In the genomic region with DNA sequence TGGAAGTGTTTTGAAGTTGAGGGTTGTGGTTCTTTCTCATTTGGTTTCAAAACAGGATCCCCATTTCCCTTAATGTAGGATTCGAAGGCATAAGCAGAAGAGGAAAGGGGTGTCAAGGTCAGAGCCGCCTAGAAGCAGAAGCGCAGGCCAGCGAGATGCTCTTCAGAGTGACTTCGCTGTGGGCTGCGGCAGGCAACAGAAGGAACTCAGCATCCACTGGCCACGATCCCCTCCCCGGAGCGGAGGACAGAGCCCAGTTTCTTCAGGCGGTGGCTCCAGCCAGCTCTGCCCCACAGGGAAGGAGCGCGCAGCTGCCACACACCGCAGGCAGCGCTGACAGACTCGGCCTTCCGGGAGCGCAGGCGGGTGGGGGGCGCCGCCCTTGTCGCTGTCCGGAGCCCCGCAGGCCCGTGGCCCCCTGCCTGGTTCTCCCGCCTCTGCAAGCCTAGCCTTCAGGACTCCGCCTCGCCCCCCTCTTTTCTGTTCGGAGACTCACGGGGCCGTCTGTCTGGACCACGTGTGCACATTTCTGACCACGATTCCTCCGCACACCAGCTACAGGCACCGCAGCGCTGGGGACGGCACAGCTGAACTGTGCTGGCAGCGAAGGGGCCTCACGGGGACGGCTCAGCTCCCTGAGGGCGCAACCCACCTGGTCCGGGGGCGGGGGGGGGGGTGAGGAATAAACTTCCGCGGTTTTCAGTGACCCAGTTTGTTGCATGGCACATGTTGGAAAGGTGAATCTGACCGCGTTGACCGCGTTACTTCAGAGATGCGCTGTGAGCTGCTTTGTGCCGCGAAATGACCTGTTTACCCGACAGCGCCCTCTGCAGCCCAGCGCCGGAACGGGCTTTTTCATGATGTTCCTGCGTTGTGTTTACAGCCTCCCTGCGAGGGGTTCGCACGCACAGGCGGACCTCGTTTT, we compare ENCODE assay signal across 8 cellular contexts. TPM values are rescaled to one million over a fixed set of nuclear protein-coding genes. Genes with fewer than 3 reads are reported as not detected.
DNase-seq lines count a peak whose midpoint lies in the region; ATAC-seq and TF ChIP-seq lines count a peak whose summit lies in the region.

No MANE protein-coding gene starts in this region.

- H3K9ac ChIP-seq in parathyroid adenoma: no peak overlapping the region

- in situ Hi-C loops in Panc1 (cut with HindIII; ENCODE audit: low pct_unique_long_range_greater_than_20kb, low sequenced_read_pairs): no loop called here

- H3K4me1 ChIP-seq in Panc1 (ENCODE audit: control insufficient read depth, insufficient read depth, low read length): 0 out of 2 replicates have a peak, but pooled peaks cover 4% of the 10 kb centered on the region
- H3K4me1 ChIP-seq in parathyroid adenoma: no peaks in the 10 kb centered on the region
- peaks cover 5 to 13% of the 10 kb centered on the region in 2 donors for H3K4me1 ChIP-seq in thyroid gland

- peak; percentile 43 for DNase-seq in Ammon's horn (ENCODE audit: low spot score)
- peak; percentile 61 for DNase-seq in Panc1 (ENCODE audit: low read depth, low spot score)
- peak; percentile 57 for DNase-seq in activated gamma-delta T cell (lab: John Stamatoyannopoulos, UW)
- peak; percentile 44 for DNase-seq in glomerular visceral epithelial cell (ENCODE audit: extremely low spot score)
- DNase-seq in thyroid gland: peak; percentile 70 to 80

- WGBS in thyroid gland, 2 donors: 1% methylated on average over 47 to 57 of the region's 62 CpGs

- intact Hi-C loops in Panc1 (cut with micrococcal nuclease; ENCODE audit: unreplicated experiment): loop anchor here (10.0 kb wide), 1 partner anchor 166 kb away; no protein-coding TSS in a partner anchor
- intact Hi-C loops in thyroid gland (cut with DNase I): loop anchor here (5.0 kb wide), 1 partner anchor 129 kb away; no protein-coding TSS in a partner anchor

- peak overlapping the region; percentile 26 for H2AFZ ChIP-seq in parathyroid adenoma

- peak; percentile 98 for TF ChIP-seq CTCF in Panc1 (IDR thresholded peaks at IDR 0.05)
- TF ChIP-seq CTCF in parathyroid adenoma (IDR thresholded peaks at IDR 0.05): peak; percentile 27
- TF ChIP-seq CTCF in thyroid gland (IDR thresholded peaks at IDR 0.05): peak in 5 of 6 experiments; percentile 40 to 73 (median 62)

- TF ChIP-seq POLR2A in thyroid gland (IDR thresholded peaks at IDR 0.05): no peak

- POLR2A ChIA-PET in Panc1 (lab: Charles Lee): no interaction called here

- H3K9me3 ChIP-seq in Panc1 (ENCODE audit: control insufficient read depth, insufficient read depth, low read depth, low read length): no peaks in the 10 kb centered on the region
- no peaks in the 10 kb centered on the region for H3K9me3 ChIP-seq in parathyroid adenoma (ENCODE audit: control insufficient read depth, low read length)
- H3K9me3 ChIP-seq in thyroid gland: no peaks in the 10 kb centered on the region

- peak overlapping the region; percentile 83 for H3K4me2 ChIP-seq in parathyroid adenoma (ENCODE audit: low read length)

- H3K27ac ChIP-seq in Panc1 (ENCODE audit: low read length) (no peak overlapping the region; the same call in 1 of the 2 replicates), parathyroid adenoma (no peak overlapping the region), thyroid gland (no peak overlapping the region)

- BruUV-seq in Panc1 (replicated peaks; lab: Mats Ljungman, UMichigan): no TSS peak

- H3K4me3 ChIP-seq in Panc1 (ENCODE audit: low read depth in 2 of 2, low read length in 2 of 2) (peak overlapping the region; percentile 40 to 60), parathyroid adenoma (ENCODE audit: low read depth, low read length) (peak overlapping the region; percentile 48), thyroid gland (replicated peaks in 1 of 3) (peak overlapping the region in 2 of 3 donors; percentile 1 to 24)

- peaks cover 5% of the 10 kb centered on the region; the same call in 1 of the 2 replicates for H3K27me3 ChIP-seq in Panc1 (ENCODE audit: control insufficient read depth, insufficient read depth, low read length)
- H3K27me3 ChIP-seq in parathyroid adenoma (ENCODE audit: control insufficient read depth, insufficient read depth, low read length): no peaks in the 10 kb centered on the region
- H3K27me3 ChIP-seq in thyroid gland: no peaks in the 10 kb centered on the region

- ATAC-seq in GM19035 (IDR thresholded peaks at IDR 0.05; ENCODE audit: unreplicated experiment): peak; percentile 73
- peak; percentile 22 for ATAC-seq in HG03469 (IDR thresholded peaks at IDR 0.05; ENCODE audit: unreplicated experiment)
- peak; percentile 94 for ATAC-seq in Panc1

- H3K36me3 ChIP-seq in Panc1 (ENCODE audit: control insufficient read depth, insufficient read depth, low read length): no peaks in the 10 kb centered on the region
- no peaks in the 10 kb centered on the region for H3K36me3 ChIP-seq in parathyroid adenoma (ENCODE audit: control insufficient read depth, insufficient read depth, low read length)
- H3K36me3 ChIP-seq in thyroid gland: no peaks in the 10 kb centered on the region

- CTCF ChIA-PET in Panc1 (lab: Charles Lee): interaction anchor here (0.5 to 1.5 kb wide), 11 partner anchors 9 to 1174 kb away, joined by 3 to 11 read pairs (median 5); no protein-coding TSS in a partner anchor

- no peaks in the 10 kb centered on the region for H3K79me2 ChIP-seq in parathyroid adenoma

RNA-seq across cellular contexts. Expression of a gene that starts 26.1 kb away (rescaled TPM):
- total RNA-seq in Panc1 (2021; ENCODE audit: unreplicated experiment) (not detected), thyroid gland (under 1 TPM in 1 of 4 donors, not detected in 3; 0.40 TPM)
- 0.11 TPM for polyA plus RNA-seq in Panc1 (2012; ENCODE audit: insufficient read length)

RNA-seq across cellular contexts. Expression of a gene that starts 59.9 kb away (rescaled TPM):
- total RNA-seq in Panc1 (2021; ENCODE audit: unreplicated experiment) (not detected), thyroid gland (not detected)
- polyA plus RNA-seq in Panc1 (2012; ENCODE audit: insufficient read length): not detected

Comparison
In these comparisons a context has a peak if more than half of its experiments do, and no peak if none do; other contexts are left out.
1. ATAC-seq: peak in every context shown above with its lines; median percentile 94 in Panc1; 73 in GM19035; 22 in HG03469.
2. CTCF ChIP-seq: peak in every context shown above with its lines; median percentile 98 in Panc1; 62 in thyroid gland; 27 in parathyroid adenoma.